ENCODE assay signal across 1 cellular context in genomic region chr9:5662804-5663203, GRCh38.
TF ChIP-seq lines count a peak whose summit lies in the region.

No MANE protein-coding gene starts in this region.

TF ChIP-seq in HepG2, 621 proteins besides CTCF, POLR2A, EP300 and RAD21:
- TF ChIP-seq ZFP90 (CRISPR knock-in tag; IDR thresholded peaks at IDR 0.05; ENCODE audit: borderline replicate concordance): peak; percentile 90; the same call in 1 of the 2 replicates
TF ChIP-seq in HepG2: peak in this region for 1; not testable (repeated sequence) for 620.
